In the genomic region with DNA sequence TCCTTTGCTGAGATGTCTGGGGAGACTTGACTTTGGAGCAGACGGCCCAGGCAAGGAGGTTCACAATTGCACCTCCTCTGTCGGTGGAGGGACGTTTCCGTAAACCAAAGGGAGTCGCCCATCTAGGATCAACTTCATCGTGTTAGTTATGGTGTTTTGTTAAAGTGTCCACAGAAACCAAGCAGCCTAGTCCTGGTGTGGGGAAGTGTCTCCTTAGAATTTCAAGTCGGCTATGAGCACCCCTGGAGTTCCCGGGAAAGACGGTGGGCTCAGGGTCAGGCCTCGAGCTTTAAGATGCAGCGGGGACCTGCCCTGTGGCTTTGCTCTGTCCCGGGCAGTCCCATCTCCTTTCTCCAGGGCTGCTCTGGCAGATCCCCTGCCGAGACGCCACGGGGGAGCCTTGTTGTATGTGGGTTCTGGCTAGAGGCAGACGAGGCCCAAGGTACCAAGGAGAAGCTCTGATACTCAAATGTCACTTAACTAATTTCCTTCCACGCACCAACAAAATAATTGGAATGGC, we compare ENCODE assay signal across 32 cellular contexts.
"Had no signal": no experiment of that assay in that cellular context is flagged by ENCODE, and none has a peak within 500 bp of the region (broad histone marks: within the 10 kb centered on the region; RNA-seq: fewer than 3 reads in every experiment).

No MANE protein-coding gene starts in this region.

- H3K9me3 Mint-ChIP-seq: activated CD4-positive, alpha-beta T cell treated with anti-CD3 and anti-CD28 coated beads, Interleukin-2, amount 10 ng/mL, durations not matched to agents 7 days and 5 days; activated naive CD4-positive, alpha-beta T cell treated with anti-CD3 and anti-CD28 coated beads, Interleukin-2, amount 50 U/mL, for 24 hours; activated T-cell treated with anti-CD3 and anti-CD28 coated beads, Interleukin-2, amount 50 U/mL, for 24 hours; activated T-helper 2 cell treated with anti-CD3 and anti-CD28 coated beads, Interferon-gamma antibody, Interleukin-2, Interleukin-4, amounts not matched to agents 10 μg/mL and 5 μg/mL and 100 μg/mL, durations not matched to agents 14 hours and 24 hours and 36 hours; T-helper 1 cell treated with Interleukin-12 subunit alpha and Interleukin-12 subunit beta and Interleukin-4 antibody, amounts not matched to agents 30 μg/mL and 1 μg/mL, for 36 hours; T-helper 2 cell treated with Interferon-gamma antibody and Interleukin-4, amounts not matched to agents 5 μg/mL and 100 μg/mL, for 36 hours had no signal

- H3K36me3 ChIP-seq: ascending aorta, cardiac muscle cell, Peyer's patch, SJSA1 had no signal

- H3K36me3 Mint-ChIP-seq: activated naive CD4-positive, alpha-beta T cell treated with anti-CD3 and anti-CD28 coated beads, Interleukin-2, amount 50 U/mL, for 24 hours; activated naive CD8-positive, alpha-beta T cell treated with anti-CD3 and anti-CD28 coated beads, Interleukin-2, amount 10 ng/mL, durations not matched to agents 7 days and 5 days; WTC11 had no signal

- H3K27me3 ChIP-seq: ascending aorta, Peyer's patch had no signal

- H3K9me3 ChIP-seq: ascending aorta, Peyer's patch, SJSA1, SK-N-SH had no signal

- H3K4me3 ChIP-seq: ascending aorta, cardiac muscle cell, K562, Peyer's patch, SJSA1 had no signal

- H3K4me3 Mint-ChIP-seq: activated CD4-positive, alpha-beta T cell treated with anti-CD3 and anti-CD28 coated beads for 36 hours; activated CD4-positive, alpha-beta T cell treated with anti-CD3 and anti-CD28 coated beads, Interleukin-2, amount 10 ng/mL, durations not matched to agents 7 days and 5 days; activated naive CD4-positive, alpha-beta T cell treated with anti-CD3 and anti-CD28 coated beads, Interleukin-2, amount 50 U/mL, for 24 hours; activated naive CD8-positive, alpha-beta T cell treated with anti-CD3 and anti-CD28 coated beads, Interleukin-2, amount 10 ng/mL, durations not matched to agents 7 days and 5 days; activated T-cell treated with anti-CD3 and anti-CD28 coated beads, Interleukin-2, amount 50 U/mL, for 24 hours; T-helper 1 cell treated with Interleukin-12 subunit alpha and Interleukin-12 subunit beta and Interleukin-4 antibody, amounts not matched to agents 30 μg/mL and 1 μg/mL, for 36 hours; T-helper 2 cell treated with Interferon-gamma antibody and Interleukin-4, amounts not matched to agents 5 μg/mL and 100 μg/mL, for 36 hours; WTC11 had no signal

- H3K27ac ChIP-seq: ascending aorta, cardiac muscle cell, Peyer's patch, SJSA1 had no signal

- H3K4me1 ChIP-seq: ascending aorta, SJSA1 had no signal

- DNase-seq: activated CD4-positive, alpha-beta T cell treated with anti-CD3 and anti-CD28 coated beads for 36 hours; activated CD4-positive, alpha-beta T cell treated with anti-CD3 and anti-CD28 coated beads, Interleukin-2, amount 10 ng/mL, durations not matched to agents 7 days and 5 days; activated CD4-positive, alpha-beta T cell treated with anti-CD3 and anti-CD28 coated beads, Interleukin-2, amount 50 U/mL, for 48 hours; activated naive CD4-positive, alpha-beta T cell; activated naive CD8-positive, alpha-beta T cell treated with anti-CD3 and anti-CD28 coated beads, Interleukin-2, amount 10 ng/mL, durations not matched to agents 7 days and 5 days; activated T-cell treated with anti-CD3 and anti-CD28 coated beads, Interleukin-2, amount 50 U/mL, for 24 hours; amygdala; NCI-H1048; NCI-H1105 treated with DMSO at 0.1 percent for 48 hours; NCI-H1436; NCI-H1694; NCI-H1930; NCI-H2081 treated with DMSO at 0.1 percent for 48 hours; NCI-H226; NCI-H446 treated with DMSO at 0.1 percent for 48 hours; NCI-H524 treated with DMSO at 0.1 percent for 48 hours; NCI-H748 treated with DMSO at 0.1 percent for 48 hours; NK-92 treated with Interleukin-12 subunit alpha and Interleukin-12 subunit beta, amount 100 ng/mL, for 24 hours; PC-3; Peyer's patch; RPMI8226; SHP77 treated with DMSO at 0.1 percent for 48 hours; SK-N-SH had no signal

- H3K27ac Mint-ChIP-seq: activated CD4-positive, alpha-beta T cell treated with anti-CD3 and anti-CD28 coated beads for 36 hours; activated CD4-positive, alpha-beta T cell treated with anti-CD3 and anti-CD28 coated beads, Interleukin-2, amount 10 ng/mL, durations not matched to agents 7 days and 5 days; activated naive CD4-positive, alpha-beta T cell treated with anti-CD3 and anti-CD28 coated beads, Interleukin-2, amount 50 U/mL, for 24 hours; activated naive CD8-positive, alpha-beta T cell treated with anti-CD3 and anti-CD28 coated beads, Interleukin-2, amount 10 ng/mL, durations not matched to agents 7 days and 5 days; activated T-cell treated with anti-CD3 and anti-CD28 coated beads, Interleukin-2, amount 50 U/mL, for 24 hours; activated T-helper 2 cell treated with anti-CD3 and anti-CD28 coated beads, Interferon-gamma antibody, Interleukin-2, Interleukin-4, amounts not matched to agents 10 μg/mL and 5 μg/mL and 100 μg/mL, durations not matched to agents 14 hours and 24 hours and 36 hours; T-helper 1 cell treated with Interleukin-12 subunit alpha and Interleukin-12 subunit beta and Interleukin-4 antibody, amounts not matched to agents 30 μg/mL and 1 μg/mL, for 36 hours; T-helper 2 cell treated with Interferon-gamma antibody and Interleukin-4, amounts not matched to agents 5 μg/mL and 100 μg/mL, for 36 hours; WTC11 had no signal
